ENCODE assay signal across 16 cellular contexts in the genomic region with DNA sequence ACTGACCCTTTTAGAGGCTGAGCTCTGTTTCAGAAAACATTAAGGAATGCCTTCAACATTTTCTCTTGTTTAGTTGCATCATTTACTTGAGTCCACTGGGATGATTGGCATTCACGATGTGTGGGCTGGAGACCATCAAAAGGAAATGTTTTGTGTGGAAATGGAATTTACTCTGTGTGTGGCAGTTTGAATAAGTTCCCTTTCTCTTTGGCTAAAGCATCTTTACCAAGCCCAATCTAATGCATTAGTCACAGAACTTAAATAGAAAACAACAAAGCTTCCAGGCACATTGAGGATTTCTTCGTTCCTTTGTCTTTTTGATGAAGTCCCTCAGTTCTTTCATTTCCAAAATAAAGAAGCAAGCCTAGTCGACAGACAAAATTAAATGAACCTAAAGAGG.
DNase-seq lines count a peak whose midpoint lies in the region; ATAC-seq and TF ChIP-seq lines count a peak whose summit lies in the region.
"Had no signal": no experiment of that assay in that cellular context is flagged by ENCODE, and none has a peak within 500 bp of the region (broad histone marks: within the 10 kb centered on the region; RNA-seq: fewer than 3 reads in every experiment).

No MANE protein-coding gene starts in this region.

- H3K36me3 ChIP-seq in gastroesophageal sphincter = no peaks in the 10 kb centered on the region
- H3K36me3 ChIP-seq: gastrocnemius medialis had no signal

- H3K9me3 Mint-ChIP-seq in osteocyte (ENCODE audit: unreplicated experiment) = peaks cover 14% of the 10 kb centered on the region
- H3K9me3 Mint-ChIP-seq in activated T-helper 17 cell treated with anti-CD3 and anti-CD28 coated beads, Interleukin-2, amount 50 U/mL, for 72 hours = no peaks in the 10 kb centered on the region
- H3K9me3 Mint-ChIP-seq in activated naive CD4-positive, alpha-beta T cell treated with anti-CD3 and anti-CD28 coated beads for 36 hours = no peaks in the 10 kb centered on the region
- H3K9me3 Mint-ChIP-seq in activated naive CD4-positive, alpha-beta T cell treated with anti-CD3 and anti-CD28 coated beads, Interleukin-2, amount 10 ng/mL, durations not matched to agents 7 days and 5 days = no peaks in the 10 kb centered on the region

- WGBS in gastroesophageal sphincter (ENCODE audit: low coverage in 1 of 2), 2 donors = 28 to 30% methylated on average over 3 of the region's 3 CpGs

- no peak overlapping the region for H3K4me3 ChIP-seq in gastroesophageal sphincter
- H3K4me3 ChIP-seq: gastrocnemius medialis had no signal

- CTCF ChIA-PET in activated naive CD4-positive, alpha-beta T cell treated with anti-CD3 and anti-CD28 coated beads for 36 hours (lab: Charles Lee) = no interaction called here
- CTCF ChIA-PET in activated naive CD4-positive, alpha-beta T cell treated with anti-CD3 and anti-CD28 coated beads, Interleukin-2, amount 10 ng/mL, durations not matched to agents 7 days and 5 days (lab: Charles Lee) = no interaction called here

- no peaks in the 10 kb centered on the region for H3K9me3 ChIP-seq in gastroesophageal sphincter
- H3K9me3 ChIP-seq: gastrocnemius medialis had no signal

- no peaks in the 10 kb centered on the region for H3K4me1 ChIP-seq in gastroesophageal sphincter

- intact Hi-C loops in activated naive CD4-positive, alpha-beta T cell treated with anti-CD3 and anti-CD28 coated beads for 36 hours (cut with micrococcal nuclease) = no loop called here

- H3K27me3 Mint-ChIP-seq in osteocyte (ENCODE audit: unreplicated experiment) = no peaks in the 10 kb centered on the region
- H3K27me3 Mint-ChIP-seq in activated T-helper 17 cell treated with anti-CD3 and anti-CD28 coated beads, Interleukin-2, amount 50 U/mL, for 72 hours = peaks cover 22% of the 10 kb centered on the region
- peaks cover 21% of the 10 kb centered on the region for H3K27me3 Mint-ChIP-seq in activated naive CD4-positive, alpha-beta T cell treated with anti-CD3 and anti-CD28 coated beads for 36 hours (ENCODE audit: low read depth)
- H3K27me3 Mint-ChIP-seq in activated naive CD4-positive, alpha-beta T cell treated with anti-CD3 and anti-CD28 coated beads, Interleukin-2, amount 10 ng/mL, durations not matched to agents 7 days and 5 days = no peaks in the 10 kb centered on the region
- H3K27me3 Mint-ChIP-seq: progenitor cell of endocrine pancreas had no signal

- no peak for TF ChIP-seq POLR2A in gastroesophageal sphincter (IDR thresholded peaks at IDR 0.05)

- TF ChIP-seq CTCF in gastroesophageal sphincter (IDR thresholded peaks at IDR 0.05) (no peak), osteocyte (IDR thresholded peaks at IDR 0.05) (no peak)

- TF ChIP-seq EP300 in gastroesophageal sphincter (IDR thresholded peaks at IDR 0.05) = no peak

- in situ Hi-C loops in G401 (cut with HindIII; ENCODE audit: low sequenced_read_pairs) = no loop called here

- H3K27me3 ChIP-seq in gastroesophageal sphincter = no peaks in the 10 kb centered on the region
- H3K27me3 ChIP-seq: gastrocnemius medialis had no signal

- no peak overlapping the region for H3K27ac ChIP-seq in gastroesophageal sphincter
- H3K27ac ChIP-seq: gastrocnemius medialis had no signal

- DNase-seq in G401 (ENCODE audit: low spot score) (peak; percentile 3), amniotic stem cell (lab: John Stamatoyannopoulos, UW) (peak; percentile 16), osteocyte (ENCODE audit: extremely low spot score, unreplicated experiment) (no peak), NOMO-1 (lab: John Stamatoyannopoulos, UW; ENCODE audit: unreplicated experiment in 2 of 2) (no peak)
- no peak for DNase-seq in activated naive CD4-positive, alpha-beta T cell treated with anti-CD3 and anti-CD28 coated beads for 36 hours
- no peak for DNase-seq in activated naive CD4-positive, alpha-beta T cell treated with anti-CD3 and anti-CD28 coated beads, Interleukin-2, amount 10 ng/mL, durations not matched to agents 7 days and 5 days
- DNase-seq: activated CD4-positive, alpha-beta T cell treated with anti-CD3 and anti-CD28 coated beads for 4 hours; activated T-cell treated with anti-CD3 and anti-CD28 coated beads, Interleukin-2, amount 50 U/mL, for 72 hours; Calu3; caudate nucleus; gastrocnemius medialis; NCI-H187 had no signal

- H3K4me1 Mint-ChIP-seq in osteocyte (ENCODE audit: unreplicated experiment) = peaks cover 15% of the 10 kb centered on the region
- H3K4me1 Mint-ChIP-seq in activated T-helper 17 cell treated with anti-CD3 and anti-CD28 coated beads, Interleukin-2, amount 50 U/mL, for 72 hours = no peaks in the 10 kb centered on the region
- H3K4me1 Mint-ChIP-seq in activated naive CD4-positive, alpha-beta T cell treated with anti-CD3 and anti-CD28 coated beads for 36 hours (ENCODE audit: low read depth) = no peaks in the 10 kb centered on the region
- H3K4me1 Mint-ChIP-seq in activated naive CD4-positive, alpha-beta T cell treated with anti-CD3 and anti-CD28 coated beads, Interleukin-2, amount 10 ng/mL, durations not matched to agents 7 days and 5 days = no peaks in the 10 kb centered on the region
- H3K4me1 Mint-ChIP-seq: memory B cell had no signal

- H3K4me3 Mint-ChIP-seq in osteocyte (ENCODE audit: unreplicated experiment) = no peak overlapping the region
- H3K4me3 Mint-ChIP-seq in activated T-helper 17 cell treated with anti-CD3 and anti-CD28 coated beads, Interleukin-2, amount 50 U/mL, for 72 hours = no peak overlapping the region
- no peak overlapping the region for H3K4me3 Mint-ChIP-seq in activated naive CD4-positive, alpha-beta T cell treated with anti-CD3 and anti-CD28 coated beads for 36 hours
- no peak overlapping the region for H3K4me3 Mint-ChIP-seq in activated naive CD4-positive, alpha-beta T cell treated with anti-CD3 and anti-CD28 coated beads, Interleukin-2, amount 10 ng/mL, durations not matched to agents 7 days and 5 days
- H3K4me3 Mint-ChIP-seq: activated T-cell treated with anti-CD3 and anti-CD28 coated beads, Interleukin-2, amount 50 U/mL, for 72 hours; memory B cell had no signal

- H3K27ac Mint-ChIP-seq in osteocyte (ENCODE audit: unreplicated experiment) = peak overlapping the region; percentile 55
- H3K27ac Mint-ChIP-seq in activated T-helper 17 cell treated with anti-CD3 and anti-CD28 coated beads, Interleukin-2, amount 50 U/mL, for 72 hours = no peak overlapping the region
- H3K27ac Mint-ChIP-seq in activated naive CD4-positive, alpha-beta T cell treated with anti-CD3 and anti-CD28 coated beads for 36 hours = no peak overlapping the region
- H3K27ac Mint-ChIP-seq in activated naive CD4-positive, alpha-beta T cell treated with anti-CD3 and anti-CD28 coated beads, Interleukin-2, amount 10 ng/mL, durations not matched to agents 7 days and 5 days = no peak overlapping the region
- H3K27ac Mint-ChIP-seq: activated T-cell treated with anti-CD3 and anti-CD28 coated beads, Interleukin-2, amount 50 U/mL, for 72 hours; memory B cell; progenitor cell of endocrine pancreas had no signal

- peaks cover 14% of the 10 kb centered on the region for H3K36me3 Mint-ChIP-seq in osteocyte (ENCODE audit: unreplicated experiment)
- H3K36me3 Mint-ChIP-seq in activated T-helper 17 cell treated with anti-CD3 and anti-CD28 coated beads, Interleukin-2, amount 50 U/mL, for 72 hours (ENCODE audit: low read depth) = no peaks in the 10 kb centered on the region
- H3K36me3 Mint-ChIP-seq in activated naive CD4-positive, alpha-beta T cell treated with anti-CD3 and anti-CD28 coated beads for 36 hours (ENCODE audit: low read depth) = no peaks in the 10 kb centered on the region
- no peaks in the 10 kb centered on the region for H3K36me3 Mint-ChIP-seq in activated naive CD4-positive, alpha-beta T cell treated with anti-CD3 and anti-CD28 coated beads, Interleukin-2, amount 10 ng/mL, durations not matched to agents 7 days and 5 days
- H3K36me3 Mint-ChIP-seq: memory B cell had no signal

- ATAC-seq in gastroesophageal sphincter = peak; percentile 66
- ATAC-seq in activated T-helper 17 cell treated with anti-CD3 and anti-CD28 coated beads, Interleukin-2, amount 50 U/mL, for 72 hours (replicated peaks) = no peak
- ATAC-seq: activated T-cell treated with anti-CD3 and anti-CD28 coated beads, Interleukin-2, amount 50 U/mL, for 72 hours had no signal

Comparison
In these comparisons a context has a peak if more than half of its experiments do, and no peak if none do; other contexts are left out.
1. DNase-seq: peak in G401 (single experiment) and amniotic stem cell (single experiment); none in osteocyte (single experiment), NOMO-1 (0 of 2), activated naive CD4-positive, alpha-beta T cell treated with anti-CD3 and anti-CD28 coated beads for 36 hours (single experiment) and activated naive CD4-positive, alpha-beta T cell treated with anti-CD3 and anti-CD28 coated beads, Interleukin-2, amount 10 ng/mL, durations not matched to agents 7 days and 5 days (single experiment).